ENCODE assay signal across 8 cellular contexts in the genomic region with DNA sequence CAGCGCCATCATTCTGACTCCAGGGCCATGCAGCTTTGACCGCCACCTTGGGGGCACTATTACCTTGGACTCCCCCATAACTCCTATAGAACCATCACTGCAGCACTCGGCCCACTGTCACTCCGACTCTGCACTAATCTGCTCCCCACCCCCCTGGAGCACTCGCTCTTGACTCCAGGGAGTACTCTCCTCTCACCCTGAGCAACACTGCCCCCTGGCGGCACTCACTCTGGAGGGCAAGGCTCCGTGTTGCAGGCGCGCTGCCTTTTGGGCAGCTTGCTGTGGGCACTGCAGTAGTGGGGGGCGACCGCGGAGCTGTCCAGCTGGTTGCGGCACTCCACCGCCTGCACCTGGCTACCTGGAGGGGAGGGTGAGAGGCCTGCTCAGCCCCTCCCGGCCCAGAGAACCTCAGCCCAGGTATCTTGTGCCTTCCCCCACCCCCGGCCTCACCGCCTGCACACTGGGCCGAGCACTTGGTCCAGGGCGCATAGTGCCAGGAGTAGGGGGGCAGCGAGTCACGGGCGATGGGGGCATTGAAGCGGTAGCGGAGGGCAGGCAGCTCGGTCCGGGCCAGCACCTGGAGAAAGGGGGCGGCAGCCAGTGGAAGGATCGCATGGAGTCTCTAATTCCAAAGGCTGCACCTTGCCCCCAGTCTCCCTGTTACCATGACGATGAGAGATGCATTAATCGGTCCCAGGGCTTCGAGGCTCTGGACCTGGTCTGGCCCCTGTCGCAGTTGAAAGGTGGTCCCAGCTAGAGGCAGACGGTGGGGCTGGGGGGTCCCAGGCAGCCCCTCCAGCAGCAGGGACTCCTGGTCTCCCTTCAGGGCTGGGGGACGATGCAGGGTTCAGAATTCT. TPM values are rescaled to one million over a fixed set of nuclear protein-coding genes. Genes with fewer than 3 reads are reported as not detected.
DNase-seq lines count a peak whose midpoint lies in the region; ATAC-seq, FAIRE-seq and TF ChIP-seq lines count a peak whose summit lies in the region.

No MANE protein-coding gene starts in this region.

- H3K4me3 ChIP-seq in LNCaP clone FGC (ENCODE audit: low read depth, low read length): no peak overlapping the region
- H3K4me3 ChIP-seq in pancreas: no peak overlapping the region

- TF ChIP-seq CTCF in LNCaP clone FGC (IDR thresholded peaks at IDR 0.05; ENCODE audit: control insufficient read depth, extremely low read depth, insufficient read depth): peak; percentile 87
- peak; percentile 81 for TF ChIP-seq CTCF in endothelial cell (IDR thresholded peaks at IDR 0.05; ENCODE audit: unreplicated experiment)
- peak in 3 of 4 donors; percentile 15 to 44 (median 26) for TF ChIP-seq CTCF in pancreas (IDR thresholded peaks at IDR 0.05)

- no peak overlapping the region for H3K4me3 Mint-ChIP-seq in activated CD4-positive, alpha-beta T cell treated with anti-CD3 and anti-CD28 coated beads, Interleukin-2, amount 10 ng/mL, durations not matched to agents 24 days and 14 days
- no peak overlapping the region for H3K4me3 Mint-ChIP-seq in endothelial cell (ENCODE audit: unreplicated experiment)

- H3K36me3 ChIP-seq in pancreas: no peaks in the 10 kb centered on the region

- peaks cover under 1% of the 10 kb centered on the region for H3K4me1 Mint-ChIP-seq in activated CD4-positive, alpha-beta T cell treated with anti-CD3 and anti-CD28 coated beads, Interleukin-2, amount 10 ng/mL, durations not matched to agents 24 days and 14 days
- H3K4me1 Mint-ChIP-seq in endothelial cell (ENCODE audit: unreplicated experiment): no peaks in the 10 kb centered on the region

- no peak overlapping the region for H3K27ac Mint-ChIP-seq in activated CD4-positive, alpha-beta T cell treated with anti-CD3 and anti-CD28 coated beads, Interleukin-2, amount 10 ng/mL, durations not matched to agents 24 days and 14 days
- H3K27ac Mint-ChIP-seq in endothelial cell (ENCODE audit: unreplicated experiment): no peak overlapping the region

- intact Hi-C loops in activated CD4-positive, alpha-beta T cell treated with anti-CD3 and anti-CD28 coated beads, Interleukin-2, amount 10 ng/mL, durations not matched to agents 24 days and 14 days (cut with micrococcal nuclease): loop anchor here (10.0 kb wide), 1 partner anchor 109 kb away; a partner anchor contains a TSS
- intact Hi-C loops in pancreas (cut with DNase I): loop anchor here in 1 of 3 donors (10.0 kb wide), 1 partner anchor 231 kb away; no protein-coding TSS in a partner anchor

- H3K27me3 ChIP-seq in pancreas: no peaks in the 10 kb centered on the region

- H3K4me1 ChIP-seq in pancreas: no peaks in the 10 kb centered on the region

- FAIRE-seq in pancreas (lab: Jason Lieb, UNC): no peak

- peaks cover 6% of the 10 kb centered on the region for H3K27me3 Mint-ChIP-seq in activated CD4-positive, alpha-beta T cell treated with anti-CD3 and anti-CD28 coated beads, Interleukin-2, amount 10 ng/mL, durations not matched to agents 24 days and 14 days
- H3K27me3 Mint-ChIP-seq in endothelial cell (ENCODE audit: unreplicated experiment): peaks cover 11% of the 10 kb centered on the region

- ATAC-seq in pancreas (peak in 3 of 4 donors; percentile 48 to 72 (median 69)), HG03442 (IDR thresholded peaks at IDR 0.05; ENCODE audit: unreplicated experiment) (no peak), GM19324 (IDR thresholded peaks at IDR 0.05; ENCODE audit: low FRiP score, unreplicated experiment) (no peak)

- no peaks in the 10 kb centered on the region for H3K9me3 Mint-ChIP-seq in activated CD4-positive, alpha-beta T cell treated with anti-CD3 and anti-CD28 coated beads, Interleukin-2, amount 10 ng/mL, durations not matched to agents 24 days and 14 days
- no peaks in the 10 kb centered on the region for H3K9me3 Mint-ChIP-seq in endothelial cell (ENCODE audit: unreplicated experiment)

- 53% methylated on average over 34 of the region's 34 CpGs for WGBS in pancreas, 2 donors

- no peak overlapping the region for H3K27ac ChIP-seq in pancreas

- H3K9me3 ChIP-seq in pancreas: no peaks in the 10 kb centered on the region

- DNase-seq in Daoy (ENCODE audit: low read depth): peak; percentile 68
- peak; percentile 6 for DNase-seq in LNCaP clone FGC (ENCODE audit: low read depth)
- peak; percentile 90 for DNase-seq in activated CD4-positive, alpha-beta T cell treated with anti-CD3 and anti-CD28 coated beads, Interleukin-2, amount 10 ng/mL, durations not matched to agents 24 days and 14 days
- DNase-seq in endothelial cell (ENCODE audit: low spot score): peak; percentile 82
- peak in 4 of 6 donors; percentile 52 to 87 (median 77) for DNase-seq in pancreas
- no peak for DNase-seq in central memory CD4-positive, alpha-beta T cell

- no peaks in the 10 kb centered on the region for H3K36me3 Mint-ChIP-seq in activated CD4-positive, alpha-beta T cell treated with anti-CD3 and anti-CD28 coated beads, Interleukin-2, amount 10 ng/mL, durations not matched to agents 24 days and 14 days (ENCODE audit: low read depth)
- H3K36me3 Mint-ChIP-seq in endothelial cell (ENCODE audit: low read depth, unreplicated experiment): peaks cover 8% of the 10 kb centered on the region

RNA-seq across cellular contexts. Expression of a gene that starts 8.9 kb away (rescaled TPM):
- total RNA-seq in Daoy (2014; rRNA removed; shearing (Covaris generic)): 0.24 TPM in 1 of 2 replicates, not detected in the other
- 33.0 and 37.9 TPM in 2 replicates for total RNA-seq in activated CD4-positive, alpha-beta T cell treated with anti-CD3 and anti-CD28 coated beads, Interleukin-2, amount 10 ng/mL, durations not matched to agents 24 days and 14 days
- total RNA-seq in endothelial cell (ENCODE audit: unreplicated experiment): 3.2 TPM
- total RNA-seq in pancreas: 10 to 100 TPM in 2 of 6 donors, 1 to 10 TPM in 4; 1.2 to 21.3 (median 4.8) TPM
- polyA plus RNA-seq in pancreas: 1 to 10 TPM; 1.9 to 7.5 TPM

RNA-seq across cellular contexts. Expression of a gene that starts 24.4 kb away (rescaled TPM):
- 3.1 and 6.6 TPM in 2 replicates for total RNA-seq in Daoy (2014; rRNA removed; shearing (Covaris generic))
- total RNA-seq in activated CD4-positive, alpha-beta T cell treated with anti-CD3 and anti-CD28 coated beads, Interleukin-2, amount 10 ng/mL, durations not matched to agents 24 days and 14 days: 2.4 and 2.5 TPM in 2 replicates
- total RNA-seq in endothelial cell (ENCODE audit: unreplicated experiment) (58.7 TPM), pancreas (10 to 100 TPM in 4 of 6 donors, 1 to 10 TPM in 2; 6.7 to 45.2 (median 15.7) TPM)
- polyA plus RNA-seq in pancreas: 100 to 1,000 TPM in 1 of 2 donors, 10 to 100 TPM in 1; 46.6 to 106 TPM

RNA-seq across cellular contexts. Expression of a gene that starts 44.3 kb away (rescaled TPM):
- total RNA-seq in Daoy (2014; rRNA removed; shearing (Covaris generic)): not detected in 2 replicates
- total RNA-seq in activated CD4-positive, alpha-beta T cell treated with anti-CD3 and anti-CD28 coated beads, Interleukin-2, amount 10 ng/mL, durations not matched to agents 24 days and 14 days: not detected in 2 replicates
- not detected for total RNA-seq in endothelial cell (ENCODE audit: unreplicated experiment)
- not detected for total RNA-seq in pancreas
- polyA plus RNA-seq in pancreas: not detected

Comparison
In these comparisons a context has a peak if more than half of its experiments do, and no peak if none do; other contexts are left out.
1. CTCF ChIP-seq: peak in every context shown above with its lines; median percentile 87 in LNCaP clone FGC; 81 in endothelial cell; 26 in pancreas.
2. ATAC-seq: peak in pancreas (3 of 4); none in HG03442 (single experiment) and GM19324 (single experiment).